In the genomic region with DNA sequence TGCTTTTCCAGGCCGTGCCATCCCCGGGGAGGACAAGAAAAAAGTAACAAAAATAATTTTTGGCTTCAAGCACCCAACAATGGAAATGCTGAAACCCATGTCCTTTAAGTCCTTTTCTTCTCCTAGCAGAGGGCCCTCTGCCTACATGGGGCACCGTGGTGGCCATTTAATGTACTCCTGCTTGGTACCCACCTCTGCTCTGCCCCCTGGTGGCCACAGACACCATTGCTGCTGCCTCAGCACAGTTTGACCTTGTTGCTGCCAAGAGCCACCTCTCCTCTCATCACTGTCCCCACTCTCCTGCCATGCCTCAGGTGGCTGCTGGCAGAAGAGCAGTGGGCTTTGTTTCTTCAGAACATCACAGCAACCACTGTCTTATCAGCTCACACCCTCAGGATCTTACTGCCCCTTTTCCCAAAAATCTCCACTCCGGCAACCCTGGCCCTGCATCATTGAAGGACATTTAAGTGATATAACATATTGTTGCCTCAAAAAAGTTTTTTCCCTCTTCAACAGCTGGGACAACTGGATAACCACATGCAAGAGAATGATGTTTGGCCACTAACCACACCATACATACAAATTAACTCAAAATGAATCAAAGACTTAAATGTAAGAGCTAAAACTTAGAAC, we compare ENCODE assay signal across 1 cellular context.
TF ChIP-seq lines count a peak whose summit lies in the region.

No MANE protein-coding gene starts in this region.

TF ChIP-seq in GM23338, 12 proteins besides CTCF, POLR2A, EP300 and RAD21 (continued from another document):
- TF ChIP-seq, protein P1, sequence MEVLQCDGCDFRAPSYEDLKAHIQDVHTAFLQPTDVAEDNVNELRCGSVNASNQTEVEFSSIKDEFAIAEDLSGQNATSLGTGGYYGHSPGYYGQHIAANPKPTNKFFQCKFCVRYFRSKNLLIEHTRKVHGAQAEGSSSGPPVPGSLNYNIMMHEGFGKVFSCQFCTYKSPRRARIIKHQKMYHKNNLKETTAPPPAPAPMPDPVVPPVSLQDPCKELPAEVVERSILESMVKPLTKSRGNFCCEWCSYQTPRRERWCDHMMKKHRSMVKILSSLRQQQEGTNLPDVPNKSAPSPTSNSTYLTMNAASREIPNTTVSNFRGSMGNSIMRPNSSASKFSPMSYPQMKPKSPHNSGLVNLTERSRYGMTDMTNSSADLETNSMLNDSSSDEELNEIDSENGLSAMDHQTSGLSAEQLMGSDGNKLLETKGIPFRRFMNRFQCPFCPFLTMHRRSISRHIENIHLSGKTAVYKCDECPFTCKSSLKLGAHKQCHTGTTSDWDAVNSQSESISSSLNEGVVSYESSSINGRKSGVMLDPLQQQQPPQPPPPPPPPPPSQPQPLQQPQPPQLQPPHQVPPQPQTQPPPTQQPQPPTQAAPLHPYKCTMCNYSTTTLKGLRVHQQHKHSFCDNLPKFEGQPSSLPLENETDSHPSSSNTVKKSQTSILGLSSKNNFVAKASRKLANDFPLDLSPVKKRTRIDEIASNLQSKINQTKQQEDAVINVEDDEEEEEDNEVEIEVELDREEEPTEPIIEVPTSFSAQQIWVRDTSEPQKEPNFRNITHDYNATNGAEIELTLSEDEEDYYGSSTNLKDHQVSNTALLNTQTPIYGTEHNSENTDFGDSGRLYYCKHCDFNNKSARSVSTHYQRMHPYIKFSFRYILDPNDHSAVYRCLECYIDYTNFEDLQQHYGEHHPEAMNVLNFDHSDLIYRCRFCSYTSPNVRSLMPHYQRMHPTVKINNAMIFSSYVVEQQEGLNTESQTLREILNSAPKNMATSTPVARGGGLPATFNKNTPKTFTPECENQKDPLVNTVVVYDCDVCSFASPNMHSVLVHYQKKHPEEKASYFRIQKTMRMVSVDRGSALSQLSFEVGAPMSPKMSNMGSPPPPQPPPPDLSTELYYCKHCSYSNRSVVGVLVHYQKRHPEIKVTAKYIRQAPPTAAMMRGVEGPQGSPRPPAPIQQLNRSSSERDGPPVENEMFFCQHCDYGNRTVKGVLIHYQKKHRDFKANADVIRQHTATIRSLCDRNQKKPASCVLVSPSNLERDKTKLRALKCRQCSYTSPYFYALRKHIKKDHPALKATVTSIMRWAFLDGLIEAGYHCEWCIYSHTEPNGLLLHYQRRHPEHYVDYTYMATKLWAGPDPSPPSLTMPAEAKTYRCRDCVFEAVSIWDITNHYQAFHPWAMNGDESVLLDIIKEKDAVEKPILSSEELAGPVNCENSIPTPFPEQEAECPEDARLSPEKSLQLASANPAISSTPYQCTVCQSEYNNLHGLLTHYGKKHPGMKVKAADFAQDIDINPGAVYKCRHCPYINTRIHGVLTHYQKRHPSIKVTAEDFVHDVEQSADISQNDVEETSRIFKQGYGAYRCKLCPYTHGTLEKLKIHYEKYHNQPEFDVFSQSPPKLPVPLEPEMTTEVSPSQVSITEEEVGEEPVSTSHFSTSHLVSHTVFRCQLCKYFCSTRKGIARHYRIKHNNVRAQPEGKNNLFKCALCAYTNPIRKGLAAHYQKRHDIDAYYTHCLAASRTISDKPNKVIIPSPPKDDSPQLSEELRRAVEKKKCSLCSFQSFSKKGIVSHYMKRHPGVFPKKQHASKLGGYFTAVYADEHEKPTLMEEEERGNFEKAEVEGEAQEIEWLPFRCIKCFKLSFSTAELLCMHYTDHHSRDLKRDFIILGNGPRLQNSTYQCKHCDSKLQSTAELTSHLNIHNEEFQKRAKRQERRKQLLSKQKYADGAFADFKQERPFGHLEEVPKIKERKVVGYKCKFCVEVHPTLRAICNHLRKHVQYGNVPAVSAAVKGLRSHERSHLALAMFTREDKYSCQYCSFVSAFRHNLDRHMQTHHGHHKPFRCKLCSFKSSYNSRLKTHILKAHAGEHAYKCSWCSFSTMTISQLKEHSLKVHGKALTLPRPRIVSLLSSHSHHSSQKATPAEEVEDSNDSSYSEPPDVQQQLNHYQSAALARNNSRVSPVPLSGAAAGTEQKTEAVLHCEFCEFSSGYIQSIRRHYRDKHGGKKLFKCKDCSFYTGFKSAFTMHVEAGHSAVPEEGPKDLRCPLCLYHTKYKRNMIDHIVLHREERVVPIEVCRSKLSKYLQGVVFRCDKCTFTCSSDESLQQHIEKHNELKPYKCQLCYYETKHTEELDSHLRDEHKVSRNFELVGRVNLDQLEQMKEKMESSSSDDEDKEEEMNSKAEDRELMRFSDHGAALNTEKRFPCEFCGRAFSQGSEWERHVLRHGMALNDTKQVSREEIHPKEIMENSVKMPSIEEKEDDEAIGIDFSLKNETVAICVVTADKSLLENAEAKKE (CRISPR knock-in tag; IDR thresholded peaks at IDR 0.05), result peak; percentile 52; the same call in 1 of the 2 replicates
- TF ChIP-seq JUNB (IDR thresholded peaks at IDR 0.05; ENCODE audit: unreplicated experiment), result no peak
